In genomic region chr2:73243884-73244570, GRCh38 we compare ENCODE assay signal across 10 cellular contexts. TPM values are rescaled to one million over a fixed set of nuclear protein-coding genes. Genes with fewer than 3 reads are reported as not detected.
DNase-seq lines count a peak whose midpoint lies in the region; ATAC-seq, FAIRE-seq and TF ChIP-seq lines count a peak whose summit lies in the region.
"Had no signal": no experiment of that assay in that cellular context is flagged by ENCODE, and none has a peak within 500 bp of the region (broad histone marks: within the 10 kb centered on the region; RNA-seq: fewer than 3 reads in every experiment).

No MANE protein-coding gene starts in this region.

- H2AFZ ChIP-seq in HepG2 (ENCODE audit: low read length): no peak overlapping the region

- no peaks in the 10 kb centered on the region for H3K27me3 Mint-ChIP-seq in activated CD8-positive, alpha-beta memory T cell treated with anti-CD3 and anti-CD28 coated beads, Interleukin-2, amount 10 ng/mL, durations not matched to agents 7 days and 5 days
- H3K27me3 Mint-ChIP-seq: natural killer cell treated with Interleukin-12 subunit alpha and Interleukin-12 subunit beta and Interleukin-15 and Interleukin-18, amount 100 ng/mL, for 72 hours had no signal

- H3K27ac Mint-ChIP-seq in activated CD8-positive, alpha-beta memory T cell treated with anti-CD3 and anti-CD28 coated beads, Interleukin-2, amount 10 ng/mL, durations not matched to agents 7 days and 5 days: peak overlapping the region; percentile 66
- H3K27ac Mint-ChIP-seq: natural killer cell treated with Interleukin-12 subunit alpha and Interleukin-12 subunit beta and Interleukin-15 and Interleukin-18, amount 100 ng/mL, for 72 hours had no signal

- TF ChIP-seq EP300 in HepG2 (IDR thresholded peaks at IDR 0.05; ENCODE audit: low read depth in 2 of 2, low read length in 2 of 2): no peak
- TF ChIP-seq EP300 in HepG2 (CRISPR knock-in tag; IDR thresholded peaks at IDR 0.05; ENCODE audit: borderline replicate concordance): no peak

- H4K20me1 ChIP-seq in HepG2 (ENCODE audit: insufficient read depth, low read length): peaks cover 12% of the 10 kb centered on the region; the same call in 1 of the 2 replicates

- H3K4me3 Mint-ChIP-seq in activated CD8-positive, alpha-beta memory T cell treated with anti-CD3 and anti-CD28 coated beads, Interleukin-2, amount 10 ng/mL, durations not matched to agents 7 days and 5 days: no peak overlapping the region
- H3K4me3 Mint-ChIP-seq: natural killer cell treated with Interleukin-12 subunit alpha and Interleukin-12 subunit beta and Interleukin-15 and Interleukin-18, amount 100 ng/mL, for 72 hours had no signal

- peaks cover 61 to 97% of the 10 kb centered on the region in 2 experiments for H3K36me3 ChIP-seq in HepG2 (replicated peaks in 1 of 2; ENCODE audit: control insufficient read depth in 1 of 2, insufficient read depth in 2 of 2, low read length in 2 of 2)

- ATAC-seq in activated CD8-positive, alpha-beta memory T cell treated with anti-CD3 and anti-CD28 coated beads, Interleukin-2, amount 10 ng/mL, durations not matched to agents 7 days and 5 days: no peak
- no peak for ATAC-seq in HG03196 (IDR thresholded peaks at IDR 0.05; ENCODE audit: unreplicated experiment)
- no peak for ATAC-seq in HG02973 (IDR thresholded peaks at IDR 0.05; ENCODE audit: unreplicated experiment)
- no peak for ATAC-seq in HepG2

- TF ChIP-seq RAD21 in HepG2 (CRISPR knock-in tag; IDR thresholded peaks at IDR 0.05): no peak

- peaks cover 34% of the 10 kb centered on the region for H3K4me1 Mint-ChIP-seq in activated CD8-positive, alpha-beta memory T cell treated with anti-CD3 and anti-CD28 coated beads, Interleukin-2, amount 10 ng/mL, durations not matched to agents 7 days and 5 days

- CTCF ChIA-PET in activated CD8-positive, alpha-beta memory T cell treated with anti-CD3 and anti-CD28 coated beads, Interleukin-2, amount 10 ng/mL, durations not matched to agents 7 days and 5 days (lab: Charles Lee): interaction anchor here (0.7 to 2.1 kb wide), 3 partner anchors 9 to 31 kb away, joined by 3 to 6 read pairs (median 5); partner anchors contain the start of genes CCT7 and PRADC1
- CTCF ChIA-PET in HepG2 (lab: Yijun Ruan, JAX; ENCODE audit: low intra/inter-chr PET ratio, low total read pairs): no interaction called here

- TF ChIP-seq POLR2A in HepG2 (IDR thresholded peaks at IDR 0.05; ENCODE audit: insufficient read depth in 1 of 2, low read depth in 2 of 2, low read length in 2 of 2): no peak

- no peaks in the 10 kb centered on the region for H3K9me3 Mint-ChIP-seq in activated CD8-positive, alpha-beta memory T cell treated with anti-CD3 and anti-CD28 coated beads, Interleukin-2, amount 10 ng/mL, durations not matched to agents 7 days and 5 days (ENCODE audit: low read depth)
- H3K9me3 Mint-ChIP-seq: natural killer cell treated with Interleukin-12 subunit alpha and Interleukin-12 subunit beta and Interleukin-15 and Interleukin-18, amount 100 ng/mL, for 72 hours had no signal

- H3K36me3 Mint-ChIP-seq in activated CD8-positive, alpha-beta memory T cell treated with anti-CD3 and anti-CD28 coated beads, Interleukin-2, amount 10 ng/mL, durations not matched to agents 7 days and 5 days: peaks cover 50% of the 10 kb centered on the region

- no peak for FAIRE-seq in HepG2 (lab: Jason Lieb, UNC)

- in situ Hi-C loops in HepG2 (cut with HindIII; ENCODE audit: extremely low pct_ligation_motif_present, low pct_unique_long_range_greater_than_20kb): no loop called here

- POLR2A ChIA-PET in HepG2 (lab: Yijun Ruan, JAX): interaction anchor here (1.0 to 3.8 kb wide), 3 partner anchors 8 to 31 kb away, joined by 3 to 22 read pairs (median 5); partner anchors contain the start of genes CCT7 and PRADC1

- BruUV-seq in HepG2 (replicated peaks; lab: Mats Ljungman, UMichigan): no TSS peak

- H3K4me1 ChIP-seq in HepG2 (ENCODE audit: insufficient read depth, low read length): peaks cover 29% of the 10 kb centered on the region

- no peaks in the 10 kb centered on the region for H3K27me3 ChIP-seq in HepG2 (ENCODE audit: control insufficient read depth in 1 of 2, insufficient read depth in 2 of 2, low read length in 2 of 2)

- no peak overlapping the region for H3K27ac ChIP-seq in HepG2 (ENCODE audit: extremely low read length, insufficient read depth, low read length)

- no peak for DNase-seq in activated CD8-positive, alpha-beta memory T cell treated with anti-CD3 and anti-CD28 coated beads, Interleukin-2, amount 10 ng/mL, durations not matched to agents 7 days and 5 days
- DNase-seq in activated CD8-positive, alpha-beta memory T cell treated with anti-CD3 and anti-CD28 coated beads for 24 hours: no peak
- DNase-seq in NCI-H82 (lab: John Stamatoyannopoulos, UW) (peak; percentile 88), cerebellar cortex (ENCODE audit: low spot score) (peak; percentile 83), pulmonary artery endothelial cell (ENCODE audit: low read depth, low spot score) (peak; percentile 40), HepG2 (ENCODE audit: low spot score) (no peak)
- DNase-seq: AML-193 had no signal

- TF ChIP-seq CTCF in HepG2 (CRISPR knock-in tag; IDR thresholded peaks at IDR 0.05): no peak

- H3K4me3 ChIP-seq in HepG2 (replicated peaks in 1 of 3; ENCODE audit: insufficient read depth in 1 of 3, low read depth in 2 of 3, low read length in 3 of 3): no peak overlapping the region

- H3K9ac ChIP-seq in HepG2 (ENCODE audit: insufficient read depth, low read depth, low read length): no peak overlapping the region

- no peak overlapping the region for H3K4me2 ChIP-seq in HepG2 (ENCODE audit: low read depth, low read length)

- H3K79me2 ChIP-seq in HepG2 (ENCODE audit: insufficient read depth, low read length): peaks cover 29% of the 10 kb centered on the region

- WGBS in HepG2 (ENCODE audit: low lambda C conversion rate): 93% methylated on average over 5 of the region's 5 CpGs

- H3K9me3 ChIP-seq in HepG2 (ENCODE audit: low read length): no peaks in the 10 kb centered on the region

- intact Hi-C loops in HepG2 (cut with micrococcal nuclease; ENCODE audit: unreplicated experiment): no loop called here

RNA-seq across cellular contexts. Expression of gene CCT7, which starts 9.9 kb away (rescaled TPM):
- total RNA-seq in activated CD8-positive, alpha-beta memory T cell treated with anti-CD3 and anti-CD28 coated beads, Interleukin-2, amount 10 ng/mL, durations not matched to agents 7 days and 5 days: 100 to 1,000 TPM; 362 to 449 TPM
- 655 and 716 TPM in 2 replicates for total RNA-seq in pulmonary artery endothelial cell
- 517 and 689 TPM in 2 replicates for total RNA-seq in HepG2 (2016; rRNA removed; fragmentation: Illumina TruSeq; extraction: Trizol)
- 83.8 and 91.7 TPM in 2 replicates for total RNA-seq in HepG2 (2016; cell fraction: cytosol; rRNA removed; fragmentation: Illumina TruSeq; extraction: Trizol; ENCODE audit: low read depth)
- total RNA-seq in HepG2 (2016; cell fraction: insoluble cytoplasmic fraction; rRNA removed; fragmentation: Illumina TruSeq; extraction: Trizol): 525 and 715 TPM in 2 replicates
- total RNA-seq in HepG2 (2016; cell fraction: membrane; rRNA removed; fragmentation: Illumina TruSeq; extraction: Trizol): 114 and 115 TPM in 2 replicates
- total RNA-seq in HepG2 (2016; cell fraction: nucleus; rRNA removed; fragmentation: Illumina TruSeq; extraction: Trizol): 196 and 212 TPM in 2 replicates
- polyA plus RNA-seq in HepG2 (2011; rRNA removed): 326 and 347 TPM in 2 replicates
- polyA plus RNA-seq in HepG2 (2011; cell fraction: cytosol; rRNA removed): 421 and 439 TPM in 2 replicates
- 113 and 132 TPM in 2 replicates for polyA plus RNA-seq in HepG2 (2011; cell fraction: nucleus; rRNA removed)
- 497 and 591 TPM in 2 replicates for polyA plus RNA-seq in HepG2 (2012)
- 60.5 and 62.9 TPM in 2 replicates for polyA plus RNA-seq in HepG2 (2016; cell fraction: cytosol; fragmentation: Illumina TruSeq; extraction: Trizol; ENCODE audit: low read depth)
- polyA plus RNA-seq in HepG2 (2016; cell fraction: insoluble cytoplasmic fraction; fragmentation: Illumina TruSeq; extraction: Trizol; ENCODE audit: low read depth): 605 and 611 TPM in 2 replicates
- 71.6 and 78.2 TPM in 2 replicates for polyA plus RNA-seq in HepG2 (2016; cell fraction: membrane; fragmentation: Illumina TruSeq; extraction: Trizol; ENCODE audit: low read depth)
- polyA plus RNA-seq in HepG2 (2016; cell fraction: nucleus; fragmentation: Illumina TruSeq; extraction: Trizol; ENCODE audit: insufficient read depth, low read depth): 207 and 227 TPM in 2 replicates
- 594 and 852 TPM in 2 replicates for polyA minus RNA-seq in HepG2 (2011; rRNA and poly(A)+ RNA removed; ENCODE audit: low replicate concordance)
- 197 and 217 TPM in 2 replicates for polyA minus RNA-seq in HepG2 (2011; cell fraction: cytosol; rRNA and poly(A)+ RNA removed)
- 138 and 184 TPM in 2 replicates for polyA minus RNA-seq in HepG2 (2011; cell fraction: nucleus; rRNA and poly(A)+ RNA removed)

RNA-seq across cellular contexts. Expression of gene PRADC1, which starts 11.0 kb away (rescaled TPM):
- total RNA-seq in activated CD8-positive, alpha-beta memory T cell treated with anti-CD3 and anti-CD28 coated beads, Interleukin-2, amount 10 ng/mL, durations not matched to agents 7 days and 5 days: 10 to 100 TPM; 13.7 to 14.7 TPM
- total RNA-seq in pulmonary artery endothelial cell (19.7 and 29.4 TPM in 2 replicates), HepG2 (2016; rRNA removed; fragmentation: Illumina TruSeq; extraction: Trizol) (30.0 and 37.2 TPM in 2 replicates)
- total RNA-seq in HepG2 (2016; cell fraction: cytosol; rRNA removed; fragmentation: Illumina TruSeq; extraction: Trizol; ENCODE audit: low read depth): 141 and 145 TPM in 2 replicates
- total RNA-seq in HepG2 (2016; cell fraction: insoluble cytoplasmic fraction; rRNA removed; fragmentation: Illumina TruSeq; extraction: Trizol): 25.4 and 37.6 TPM in 2 replicates
- total RNA-seq in HepG2 (2016; cell fraction: membrane; rRNA removed; fragmentation: Illumina TruSeq; extraction: Trizol): 112 and 121 TPM in 2 replicates
- total RNA-seq in HepG2 (2016; cell fraction: nucleus; rRNA removed; fragmentation: Illumina TruSeq; extraction: Trizol): 16.8 TPM in 2 replicates
- 11.6 and 12.1 TPM in 2 replicates for polyA plus RNA-seq in HepG2 (2011; rRNA removed)
- polyA plus RNA-seq in HepG2 (2011; cell fraction: cytosol; rRNA removed): 10.0 and 15.9 TPM in 2 replicates
- polyA plus RNA-seq in HepG2 (2011; cell fraction: nucleus; rRNA removed): 4.1 and 7.0 TPM in 2 replicates
- polyA plus RNA-seq in HepG2 (2012): 5.7 and 8.8 TPM in 2 replicates
- 152 and 157 TPM in 2 replicates for polyA plus RNA-seq in HepG2 (2016; cell fraction: cytosol; fragmentation: Illumina TruSeq; extraction: Trizol; ENCODE audit: low read depth)
- polyA plus RNA-seq in HepG2 (2016; cell fraction: insoluble cytoplasmic fraction; fragmentation: Illumina TruSeq; extraction: Trizol; ENCODE audit: low read depth): 23.1 and 23.9 TPM in 2 replicates
- 103 and 106 TPM in 2 replicates for polyA plus RNA-seq in HepG2 (2016; cell fraction: membrane; fragmentation: Illumina TruSeq; extraction: Trizol; ENCODE audit: low read depth)
- 23.7 and 26.7 TPM in 2 replicates for polyA plus RNA-seq in HepG2 (2016; cell fraction: nucleus; fragmentation: Illumina TruSeq; extraction: Trizol; ENCODE audit: insufficient read depth, low read depth)
- polyA minus RNA-seq in HepG2 (2011; rRNA and poly(A)+ RNA removed; ENCODE audit: low replicate concordance): 19.5 and 55.8 TPM in 2 replicates
- 2.7 and 5.5 TPM in 2 replicates for polyA minus RNA-seq in HepG2 (2011; cell fraction: cytosol; rRNA and poly(A)+ RNA removed)
- polyA minus RNA-seq in HepG2 (2011; cell fraction: nucleus; rRNA and poly(A)+ RNA removed): 2.2 and 3.3 TPM in 2 replicates

RNA-seq across cellular contexts. Expression of gene SMYD5, which starts 30.0 kb away (rescaled TPM):
- 10 to 100 TPM; 17.0 to 26.8 TPM for total RNA-seq in activated CD8-positive, alpha-beta memory T cell treated with anti-CD3 and anti-CD28 coated beads, Interleukin-2, amount 10 ng/mL, durations not matched to agents 7 days and 5 days
- total RNA-seq in pulmonary artery endothelial cell (15.0 and 19.8 TPM in 2 replicates), HepG2 (2016; rRNA removed; fragmentation: Illumina TruSeq; extraction: Trizol) (70.4 and 70.6 TPM in 2 replicates)
- total RNA-seq in HepG2 (2016; cell fraction: cytosol; rRNA removed; fragmentation: Illumina TruSeq; extraction: Trizol; ENCODE audit: low read depth): 9.8 and 10.0 TPM in 2 replicates
- total RNA-seq in HepG2 (2016; cell fraction: insoluble cytoplasmic fraction; rRNA removed; fragmentation: Illumina TruSeq; extraction: Trizol): 60.2 and 71.8 TPM in 2 replicates
- total RNA-seq in HepG2 (2016; cell fraction: membrane; rRNA removed; fragmentation: Illumina TruSeq; extraction: Trizol): 27.7 and 31.2 TPM in 2 replicates
- 60.7 and 66.5 TPM in 2 replicates for total RNA-seq in HepG2 (2016; cell fraction: nucleus; rRNA removed; fragmentation: Illumina TruSeq; extraction: Trizol)
- 55.8 and 62.2 TPM in 2 replicates for polyA plus RNA-seq in HepG2 (2011; rRNA removed)
- 42.9 and 47.4 TPM in 2 replicates for polyA plus RNA-seq in HepG2 (2011; cell fraction: cytosol; rRNA removed)
- 96.0 and 102 TPM in 2 replicates for polyA plus RNA-seq in HepG2 (2011; cell fraction: nucleus; rRNA removed)
- 48.5 and 51.9 TPM in 2 replicates for polyA plus RNA-seq in HepG2 (2012)
- polyA plus RNA-seq in HepG2 (2016; cell fraction: cytosol; fragmentation: Illumina TruSeq; extraction: Trizol; ENCODE audit: low read depth): 8.0 TPM in 2 replicates
- polyA plus RNA-seq in HepG2 (2016; cell fraction: insoluble cytoplasmic fraction; fragmentation: Illumina TruSeq; extraction: Trizol; ENCODE audit: low read depth): 52.6 and 65.1 TPM in 2 replicates
- polyA plus RNA-seq in HepG2 (2016; cell fraction: membrane; fragmentation: Illumina TruSeq; extraction: Trizol; ENCODE audit: low read depth): 20.7 and 22.3 TPM in 2 replicates
- polyA plus RNA-seq in HepG2 (2016; cell fraction: nucleus; fragmentation: Illumina TruSeq; extraction: Trizol; ENCODE audit: insufficient read depth, low read depth): 82.3 and 84.7 TPM in 2 replicates
- polyA minus RNA-seq in HepG2 (2011; rRNA and poly(A)+ RNA removed; ENCODE audit: low replicate concordance): 57.7 and 119 TPM in 2 replicates
- 18.6 and 21.6 TPM in 2 replicates for polyA minus RNA-seq in HepG2 (2011; cell fraction: cytosol; rRNA and poly(A)+ RNA removed)
- 78.0 and 87.9 TPM in 2 replicates for polyA minus RNA-seq in HepG2 (2011; cell fraction: nucleus; rRNA and poly(A)+ RNA removed)

RNA-seq across cellular contexts. Expression of gene FBXO41, which starts 40.3 kb away (rescaled TPM):
- total RNA-seq in activated CD8-positive, alpha-beta memory T cell treated with anti-CD3 and anti-CD28 coated beads, Interleukin-2, amount 10 ng/mL, durations not matched to agents 7 days and 5 days: 10 to 100 TPM; 28.2 to 31.5 TPM
- total RNA-seq in pulmonary artery endothelial cell (0.56 and 0.66 TPM in 2 replicates), HepG2 (2016; rRNA removed; fragmentation: Illumina TruSeq; extraction: Trizol) (3.0 and 4.2 TPM in 2 replicates)
- total RNA-seq in HepG2 (2016; cell fraction: cytosol; rRNA removed; fragmentation: Illumina TruSeq; extraction: Trizol; ENCODE audit: low read depth): 1.2 TPM in 2 replicates
- total RNA-seq in HepG2 (2016; cell fraction: insoluble cytoplasmic fraction; rRNA removed; fragmentation: Illumina TruSeq; extraction: Trizol): 2.7 and 3.8 TPM in 2 replicates
- total RNA-seq in HepG2 (2016; cell fraction: membrane; rRNA removed; fragmentation: Illumina TruSeq; extraction: Trizol): 2.4 and 2.5 TPM in 2 replicates
- 6.0 and 6.4 TPM in 2 replicates for total RNA-seq in HepG2 (2016; cell fraction: nucleus; rRNA removed; fragmentation: Illumina TruSeq; extraction: Trizol)
- 10.3 and 11.1 TPM in 2 replicates for polyA plus RNA-seq in HepG2 (2011; rRNA removed)
- polyA plus RNA-seq in HepG2 (2011; cell fraction: cytosol; rRNA removed): 5.7 and 7.4 TPM in 2 replicates
- 32.6 and 44.1 TPM in 2 replicates for polyA plus RNA-seq in HepG2 (2011; cell fraction: nucleus; rRNA removed)
- polyA plus RNA-seq in HepG2 (2012): 8.1 and 9.8 TPM in 2 replicates
- polyA plus RNA-seq in HepG2 (2016; cell fraction: cytosol; fragmentation: Illumina TruSeq; extraction: Trizol; ENCODE audit: low read depth): 1.0 and 1.1 TPM in 2 replicates
- polyA plus RNA-seq in HepG2 (2016; cell fraction: insoluble cytoplasmic fraction; fragmentation: Illumina TruSeq; extraction: Trizol; ENCODE audit: low read depth): 3.1 and 4.1 TPM in 2 replicates
- polyA plus RNA-seq in HepG2 (2016; cell fraction: membrane; fragmentation: Illumina TruSeq; extraction: Trizol; ENCODE audit: low read depth): 1.6 and 2.0 TPM in 2 replicates
- 20.4 and 21.9 TPM in 2 replicates for polyA plus RNA-seq in HepG2 (2016; cell fraction: nucleus; fragmentation: Illumina TruSeq; extraction: Trizol; ENCODE audit: insufficient read depth, low read depth)
- 12.4 and 15.2 TPM in 2 replicates for polyA minus RNA-seq in HepG2 (2011; rRNA and poly(A)+ RNA removed; ENCODE audit: low replicate concordance)
- 5.4 and 6.2 TPM in 2 replicates for polyA minus RNA-seq in HepG2 (2011; cell fraction: cytosol; rRNA and poly(A)+ RNA removed)
- 14.7 and 16.5 TPM in 2 replicates for polyA minus RNA-seq in HepG2 (2011; cell fraction: nucleus; rRNA and poly(A)+ RNA removed)

RNA-seq across cellular contexts. Expression of gene NOTO, which starts 41.7 kb away (rescaled TPM):
- not detected for total RNA-seq in activated CD8-positive, alpha-beta memory T cell treated with anti-CD3 and anti-CD28 coated beads, Interleukin-2, amount 10 ng/mL, durations not matched to agents 7 days and 5 days
- total RNA-seq in pulmonary artery endothelial cell: not detected in 2 replicates
- total RNA-seq in HepG2 (2016; rRNA removed; fragmentation: Illumina TruSeq; extraction: Trizol): not detected in 2 replicates
- total RNA-seq in HepG2 (2016; cell fraction: cytosol; rRNA removed; fragmentation: Illumina TruSeq; extraction: Trizol; ENCODE audit: low read depth): not detected in 2 replicates
- total RNA-seq in HepG2 (2016; cell fraction: insoluble cytoplasmic fraction; rRNA removed; fragmentation: Illumina TruSeq; extraction: Trizol): not detected in 2 replicates
- not detected in 2 replicates for total RNA-seq in HepG2 (2016; cell fraction: membrane; rRNA removed; fragmentation: Illumina TruSeq; extraction: Trizol)
- total RNA-seq in HepG2 (2016; cell fraction: nucleus; rRNA removed; fragmentation: Illumina TruSeq; extraction: Trizol): not detected in 2 replicates
- not detected in 2 replicates for polyA plus RNA-seq in HepG2 (2011; rRNA removed)
- polyA plus RNA-seq in HepG2 (2011; cell fraction: cytosol; rRNA removed): not detected in 2 replicates
- not detected in 2 replicates for polyA plus RNA-seq in HepG2 (2011; cell fraction: nucleus; rRNA removed)
- polyA plus RNA-seq in HepG2 (2012): not detected in 2 replicates
- polyA plus RNA-seq in HepG2 (2016; cell fraction: cytosol; fragmentation: Illumina TruSeq; extraction: Trizol; ENCODE audit: low read depth): not detected in 2 replicates
- polyA plus RNA-seq in HepG2 (2016; cell fraction: insoluble cytoplasmic fraction; fragmentation: Illumina TruSeq; extraction: Trizol; ENCODE audit: low read depth): not detected in 2 replicates
- polyA plus RNA-seq in HepG2 (2016; cell fraction: membrane; fragmentation: Illumina TruSeq; extraction: Trizol; ENCODE audit: low read depth): not detected in 2 replicates
- polyA plus RNA-seq in HepG2 (2016; cell fraction: nucleus; fragmentation: Illumina TruSeq; extraction: Trizol; ENCODE audit: insufficient read depth, low read depth): not detected in 2 replicates
- polyA minus RNA-seq in HepG2 (2011; rRNA and poly(A)+ RNA removed; ENCODE audit: low replicate concordance): not detected in 2 replicates
- polyA minus RNA-seq in HepG2 (2011; cell fraction: cytosol; rRNA and poly(A)+ RNA removed): not detected in 2 replicates
- polyA minus RNA-seq in HepG2 (2011; cell fraction: nucleus; rRNA and poly(A)+ RNA removed): not detected in 2 replicates
- total RNA-seq: natural killer cell treated with Interleukin-12 subunit alpha and Interleukin-12 subunit beta and Interleukin-15 and Interleukin-18, amount 100 ng/mL, for 72 hours had no signal

Comparison
In these comparisons a context has a peak if more than half of its experiments do, and no peak if none do; other contexts are left out.
1. DNase-seq: peak in NCI-H82 (single experiment), cerebellar cortex (single experiment) and pulmonary artery endothelial cell (single experiment); none in activated CD8-positive, alpha-beta memory T cell treated with anti-CD3 and anti-CD28 coated beads, Interleukin-2, amount 10 ng/mL, durations not matched to agents 7 days and 5 days (single experiment), activated CD8-positive, alpha-beta memory T cell treated with anti-CD3 and anti-CD28 coated beads for 24 hours (single experiment) and HepG2 (single experiment).